Comparison of ENCODE assay signal across 8 cellular contexts in genomic region chr4:105594094-105595010, GRCh38. TPM values are rescaled to one million over a fixed set of nuclear protein-coding genes. Genes with fewer than 3 reads are reported as not detected.
DNase-seq lines count a peak whose midpoint lies in the region; ATAC-seq and TF ChIP-seq lines count a peak whose summit lies in the region.
"Had no signal": no experiment of that assay in that cellular context is flagged by ENCODE, and none has a peak within 500 bp of the region (broad histone marks: within the 10 kb centered on the region; RNA-seq: fewer than 3 reads in every experiment).

No MANE protein-coding gene starts in this region.

- no peaks in the 10 kb centered on the region for H3K36me3 ChIP-seq in prostate gland

- H3K27ac ChIP-seq in prostate gland = peak overlapping the region; percentile 60 to 77

- H3K27me3 Mint-ChIP-seq in naive thymus-derived CD8-positive, alpha-beta T cell = peaks cover 13 to 48% (median 16%) of the 10 kb centered on the region in 5 donors

- H3K4me1 ChIP-seq in prostate gland (replicated peaks) = peaks cover 5% of the 10 kb centered on the region

- WGBS in prostate gland = 23% methylated on average over 7 of the region's 7 CpGs

- peak; percentile 79 for ATAC-seq in GM19025 (IDR thresholded peaks at IDR 0.05; ENCODE audit: low read depth, unreplicated experiment)
- ATAC-seq in HG02610 (IDR thresholded peaks at IDR 0.05; ENCODE audit: unreplicated experiment) = peak; percentile 93
- ATAC-seq in naive thymus-derived CD8-positive, alpha-beta T cell = no peak

- DNase-seq in LNCaP clone FGC (ENCODE audit: low read depth) (peak; percentile 68), prostate gland (ENCODE audit: low spot score) (no peak), NCI-H69 (lab: John Stamatoyannopoulos, UW) (no peak), AG20443 (ENCODE audit: low spot score) (no peak)
- no peak for DNase-seq in naive thymus-derived CD8-positive, alpha-beta T cell

- H3K36me3 Mint-ChIP-seq in naive thymus-derived CD8-positive, alpha-beta T cell = no peaks in the 10 kb centered on the region

- POLR2A ChIA-PET in naive thymus-derived CD8-positive, alpha-beta T cell (lab: Charles Lee) = no interaction called here

- intact Hi-C loops in prostate gland (cut with DNase I) = no loop called here

- no peaks in the 10 kb centered on the region for H3K9me3 Mint-ChIP-seq in naive thymus-derived CD8-positive, alpha-beta T cell

- H3K9me3 ChIP-seq in prostate gland = no peaks in the 10 kb centered on the region

- H3K27ac Mint-ChIP-seq in naive thymus-derived CD8-positive, alpha-beta T cell = no peak overlapping the region

- H3K4me1 Mint-ChIP-seq in naive thymus-derived CD8-positive, alpha-beta T cell = no peaks in the 10 kb centered on the region

- TF ChIP-seq CTCF in LNCaP clone FGC (IDR thresholded peaks at IDR 0.05; ENCODE audit: control insufficient read depth, extremely low read depth, insufficient read depth) = no peak
- no peak for TF ChIP-seq CTCF in prostate gland (IDR thresholded peaks at IDR 0.05)

- no peak overlapping the region for H3K4me3 Mint-ChIP-seq in naive thymus-derived CD8-positive, alpha-beta T cell

- no peak for TF ChIP-seq POLR2A in prostate gland (IDR thresholded peaks at IDR 0.05)

- H3K27me3 ChIP-seq in prostate gland (replicated peaks; ENCODE audit: insufficient read depth) = no peaks in the 10 kb centered on the region

- H3K4me3 ChIP-seq in LNCaP clone FGC (ENCODE audit: low read depth, low read length) = no peak overlapping the region
- no peak overlapping the region for H3K4me3 ChIP-seq in prostate gland

RNA-seq across cellular contexts. Expression of gene ARHGEF38, which starts 41.9 kb away (rescaled TPM):
- total RNA-seq in prostate gland = 10 to 100 TPM; 10.4 to 25.7 TPM
- not detected for total RNA-seq in naive thymus-derived CD8-positive, alpha-beta T cell
- polyA plus RNA-seq in naive thymus-derived CD8-positive, alpha-beta T cell = not detected
- total RNA-seq: RPMI7951 had no signal

Comparison
In these comparisons a context has a peak if more than half of its experiments do, and no peak if none do; other contexts are left out.
1. ATAC-seq: peak in GM19025 (single experiment) and HG02610 (single experiment); none in naive thymus-derived CD8-positive, alpha-beta T cell (0 of 2).
2. RNA of gene ARHGEF38, which starts 41.9 kb away (total RNA-seq): 10.4 to 25.7 TPM in prostate gland; not detected in naive thymus-derived CD8-positive, alpha-beta T cell; every median in the first group is over 10 times any median in the second.